ENCODE assay signal across 1 cellular context in genomic region chr11:46369458-46370152, GRCh38.
TF ChIP-seq lines count a peak whose summit lies in the region.

No MANE protein-coding gene starts in this region.

TF ChIP-seq in HepG2, 621 proteins besides CTCF, POLR2A, EP300 and RAD21 (continued from another document):
- 0 out of 2 replicates have a peak, but pooled peaks have one; percentile 18 for TF ChIP-seq ZHX1 (CRISPR knock-in tag; IDR thresholded peaks at IDR 0.05; ENCODE audit: low read depth)
TF ChIP-seq in HepG2: peak in this region for 32.
